Comparison of ENCODE assay signal across 1 cellular context in the genomic region with DNA sequence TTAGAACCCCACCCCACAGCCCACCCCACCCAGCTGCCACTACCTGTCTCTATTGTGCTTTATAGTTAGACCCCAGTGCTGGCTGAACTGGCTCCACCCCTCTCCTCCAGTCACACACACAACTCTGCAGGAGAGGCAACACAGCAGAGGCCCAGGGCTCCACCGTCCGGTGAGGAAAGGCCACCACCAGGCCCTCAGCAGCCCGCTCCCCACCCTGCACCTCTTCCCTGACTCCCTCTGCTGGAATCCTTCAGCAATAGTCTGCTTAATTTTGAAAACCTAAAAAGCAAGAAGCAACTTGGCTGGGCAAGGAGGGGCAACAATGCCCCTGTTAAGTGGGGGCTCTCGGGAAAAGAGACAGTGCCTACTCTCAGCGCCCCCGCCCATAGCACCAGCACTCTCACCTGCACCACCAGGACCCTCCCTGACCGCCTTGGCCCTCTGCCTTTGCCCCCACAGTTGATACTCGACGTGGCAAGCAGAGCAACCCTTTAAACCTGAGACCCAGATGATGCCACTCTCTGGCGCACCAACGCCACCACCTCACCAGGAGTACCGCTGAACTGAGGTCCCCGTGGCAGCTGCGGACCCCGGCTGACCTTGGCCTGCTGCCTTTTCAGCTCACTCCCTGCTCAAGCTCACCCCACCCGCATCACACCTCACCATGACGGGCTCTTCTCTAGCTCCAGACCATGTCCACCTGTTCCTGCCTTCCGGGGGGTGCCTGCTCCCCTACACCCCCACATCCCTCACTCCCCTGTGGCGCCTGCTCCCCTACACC.
TF ChIP-seq lines count a peak whose summit lies in the region.

No MANE protein-coding gene starts in this region.

TF ChIP-seq in IMR-90, 13 proteins besides CTCF, POLR2A, EP300 and RAD21:
- TF ChIP-seq, protein P1, sequence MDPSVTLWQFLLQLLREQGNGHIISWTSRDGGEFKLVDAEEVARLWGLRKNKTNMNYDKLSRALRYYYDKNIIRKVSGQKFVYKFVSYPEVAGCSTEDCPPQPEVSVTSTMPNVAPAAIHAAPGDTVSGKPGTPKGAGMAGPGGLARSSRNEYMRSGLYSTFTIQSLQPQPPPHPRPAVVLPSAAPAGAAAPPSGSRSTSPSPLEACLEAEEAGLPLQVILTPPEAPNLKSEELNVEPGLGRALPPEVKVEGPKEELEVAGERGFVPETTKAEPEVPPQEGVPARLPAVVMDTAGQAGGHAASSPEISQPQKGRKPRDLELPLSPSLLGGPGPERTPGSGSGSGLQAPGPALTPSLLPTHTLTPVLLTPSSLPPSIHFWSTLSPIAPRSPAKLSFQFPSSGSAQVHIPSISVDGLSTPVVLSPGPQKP (IDR thresholded peaks at IDR 0.05; ENCODE audit: borderline replicate concordance, low read depth, low read length), result no peak
- no peak for TF ChIP-seq BHLHE40 (IDR thresholded peaks at IDR 0.05; ENCODE audit: low read depth, low read length)
- TF ChIP-seq SMC3 (IDR thresholded peaks at IDR 0.05; ENCODE audit: low read depth, low read length), result no peak
- no peak for TF ChIP-seq CEBPB (IDR thresholded peaks at IDR 0.05; ENCODE audit: low read depth, low read length)
- TF ChIP-seq FOS (IDR thresholded peaks at IDR 0.05; ENCODE audit: low read depth, low read length), result no peak
